Comparison of ENCODE assay signal across 1 cellular context in genomic region chr1:168342572-168343280, GRCh38.
TF ChIP-seq lines count a peak whose summit lies in the region.

No MANE protein-coding gene starts in this region.

TF ChIP-seq in GM12878, 131 proteins besides CTCF, POLR2A, EP300 and RAD21 (continued from another document):
- no peak for TF ChIP-seq ZNF592 (IDR thresholded peaks at IDR 0.05)
- TF ChIP-seq ELK1 (IDR thresholded peaks at IDR 0.05; ENCODE audit: low read depth, low read length): no peak
- TF ChIP-seq PML (IDR thresholded peaks at IDR 0.05; ENCODE audit: low read length): no peak
- TF ChIP-seq NR2C2 (IDR thresholded peaks at IDR 0.05; ENCODE audit: borderline replicate concordance, control insufficient read depth, insufficient read length, low read depth): no peak
- peak; percentile 61 for TF ChIP-seq YY1 (IDR thresholded peaks at IDR 0.05; ENCODE audit: low read depth, low read length)
- peak; percentile 92 for TF ChIP-seq CREM (IDR thresholded peaks at IDR 0.05; ENCODE audit: low read depth)
- peak; percentile 24 to 64; a peak in 2 of 4 replicates for TF ChIP-seq BHLHE40 (IDR thresholded peaks at IDR 0.05; ENCODE audit: borderline replicate concordance in 1 of 2, low read depth in 2 of 2, low read length in 1 of 2)
- peak; percentile 64 for TF ChIP-seq ATF7 (IDR thresholded peaks at IDR 0.05; ENCODE audit: low read depth)
- no peak for TF ChIP-seq NFIC (IDR thresholded peaks at IDR 0.05; ENCODE audit: low read depth, low read length)
- TF ChIP-seq E4F1 (IDR thresholded peaks at IDR 0.05; ENCODE audit: borderline replicate concordance, partially characterized antibody): no peak
- no peak for TF ChIP-seq RBBP5 (conservative IDR thresholded peaks at IDR 0.05)
- TF ChIP-seq NR2F1 (conservative IDR thresholded peaks at IDR 0.05): peak; percentile 49; the same call in 1 of the 2 replicates
- TF ChIP-seq EGR1 (IDR thresholded peaks at IDR 0.05; ENCODE audit: borderline replicate concordance in 1 of 2, low read depth in 2 of 2, low read length in 2 of 2): peak in 1 of 2 experiments; percentile 63; a peak in 1 of 3 replicates
- 0 out of 2 replicates have a peak, but pooled peaks have one; percentile 12 for TF ChIP-seq MYB (IDR thresholded peaks at IDR 0.05; ENCODE audit: borderline replicate concordance, low read depth, low read length)
- TF ChIP-seq SMC3 (IDR thresholded peaks at IDR 0.05; ENCODE audit: borderline replicate concordance, low read length): peak; percentile 65
- TF ChIP-seq SPI1 (IDR thresholded peaks at IDR 0.05; ENCODE audit: borderline replicate concordance, insufficient read depth, low read depth, low read length): peak; percentile 7; the same call in 1 of the 2 replicates
- TF ChIP-seq HDGF (IDR thresholded peaks at IDR 0.05): no peak
- TF ChIP-seq ZNF207 (IDR thresholded peaks at IDR 0.05; ENCODE audit: borderline replicate concordance): no peak
- no peak for TF ChIP-seq ZNF217 (IDR thresholded peaks at IDR 0.05)
- no peak for TF ChIP-seq ZZZ3 (IDR thresholded peaks at IDR 0.05; ENCODE audit: control insufficient read depth, insufficient read length, low read depth)
- TF ChIP-seq SRF (IDR thresholded peaks at IDR 0.05; ENCODE audit: low read depth in 2 of 2, low read length in 2 of 2): no peak
- TF ChIP-seq IKZF1 (conservative IDR thresholded peaks at IDR 0.05): peak; percentile 32; the same call in 1 of the 2 replicates
- no peak for TF ChIP-seq MAX (IDR thresholded peaks at IDR 0.05; ENCODE audit: low read depth, low read length)
- TF ChIP-seq BMI1 (IDR thresholded peaks at IDR 0.05; ENCODE audit: borderline replicate concordance): no peak
- TF ChIP-seq SMAD1 (IDR thresholded peaks at IDR 0.05; ENCODE audit: low read depth, partially characterized antibody): no peak
- TF ChIP-seq PKNOX1 (IDR thresholded peaks at IDR 0.05): peak; percentile 7; the same call in 1 of the 2 replicates
- TF ChIP-seq ATF2 (IDR thresholded peaks at IDR 0.05; ENCODE audit: low read length): 0 out of 2 replicates have a peak, but pooled peaks have one; percentile 47
- no peak for TF ChIP-seq TBL1XR1 (IDR thresholded peaks at IDR 0.05; ENCODE audit: low read depth, low read length)
- TF ChIP-seq REST (IDR thresholded peaks at IDR 0.05; ENCODE audit: low read depth, low read length): no peak
- no peak for TF ChIP-seq NFYA (IDR thresholded peaks at IDR 0.05; ENCODE audit: borderline replicate concordance, low read depth, low read length)
- TF ChIP-seq IKZF2 (IDR thresholded peaks at IDR 0.05): peak in 1 of 2 experiments; percentile 28; a peak in 1 of 4 replicates
- TF ChIP-seq LARP7 (IDR thresholded peaks at IDR 0.05): 0 out of 2 replicates have a peak, but pooled peaks have one; percentile 44
- no peak for TF ChIP-seq RCOR1 (conservative IDR thresholded peaks at IDR 0.05; ENCODE audit: low read depth, low read length)
- no peak for TF ChIP-seq TARDBP (IDR thresholded peaks at IDR 0.05; ENCODE audit: borderline replicate concordance)
TF ChIP-seq in GM12878: peak in this region for 17.
